17 cellular contexts compared by ENCODE assay signal in the genomic region with DNA sequence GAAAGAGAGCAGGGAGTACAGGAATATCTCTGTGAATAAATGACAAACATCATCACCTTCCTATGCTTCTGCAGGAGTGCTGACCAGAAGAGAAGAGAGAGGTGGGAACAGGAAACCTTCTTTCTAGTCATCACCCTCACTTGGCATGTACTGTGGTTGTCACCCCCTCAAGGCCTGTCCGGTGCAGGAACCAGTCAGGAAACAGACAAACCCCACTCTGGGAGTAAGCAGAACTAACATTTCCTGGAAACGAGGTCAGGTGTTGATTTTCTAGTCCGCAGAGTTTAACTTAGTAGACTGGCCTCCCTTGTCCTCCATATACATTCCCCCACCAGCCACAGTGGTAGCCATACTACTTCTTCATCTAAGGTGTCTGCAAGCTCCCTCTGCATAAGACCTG.
DNase-seq lines count a peak whose midpoint lies in the region; ATAC-seq and TF ChIP-seq lines count a peak whose summit lies in the region.
"Had no signal": no experiment of that assay in that cellular context is flagged by ENCODE, and none has a peak within 500 bp of the region (broad histone marks: within the 10 kb centered on the region; RNA-seq: fewer than 3 reads in every experiment).

No MANE protein-coding gene starts in this region.

- peak overlapping the region in 5 of 7 donors; percentile 47 to 72 (median 56) for H3K4me3 Mint-ChIP-seq in CD8-positive, alpha-beta memory T cell
- H3K4me3 Mint-ChIP-seq in activated CD8-positive, alpha-beta T cell treated with anti-CD3 and anti-CD28 coated beads, Interleukin-2, amount 10 ng/mL, durations not matched to agents 7 days and 5 days: peak overlapping the region; percentile 44
- H3K4me3 Mint-ChIP-seq in natural killer cell: peak overlapping the region; percentile 88
- H3K4me3 Mint-ChIP-seq: CD4-positive, alpha-beta memory T cell had no signal

- H3K9me3 ChIP-seq in BLaER1: no peaks in the 10 kb centered on the region
- no peaks in the 10 kb centered on the region for H3K9me3 ChIP-seq in CD8-positive, alpha-beta memory T cell (ENCODE audit: low read length)
- H3K9me3 ChIP-seq: Peyer's patch had no signal

- peak overlapping the region; percentile 65 for H3K4me2 ChIP-seq in BLaER1

- H3K4me1 ChIP-seq in BLaER1 (peaks cover 24% of the 10 kb centered on the region), foreskin keratinocyte (no peaks in the 10 kb centered on the region)
- H3K4me1 ChIP-seq in CD8-positive, alpha-beta memory T cell (ENCODE audit: insufficient read depth, low read length): no peaks in the 10 kb centered on the region
- H3K4me1 ChIP-seq: Peyer's patch had no signal

- peaks cover 3 to 4% of the 10 kb centered on the region in 2 donors for H3K27me3 Mint-ChIP-seq in CD8-positive, alpha-beta memory T cell
- no peaks in the 10 kb centered on the region for H3K27me3 Mint-ChIP-seq in activated CD8-positive, alpha-beta T cell treated with anti-CD3 and anti-CD28 coated beads, Interleukin-2, amount 10 ng/mL, durations not matched to agents 7 days and 5 days (ENCODE audit: low read depth)
- no peaks in the 10 kb centered on the region for H3K27me3 Mint-ChIP-seq in natural killer cell (ENCODE audit: low read depth in 2 of 2)

- H3K27ac Mint-ChIP-seq in CD8-positive, alpha-beta memory T cell: peak overlapping the region in 7 of 8 donors; percentile 15 to 89 (median 79)
- peak overlapping the region; percentile 85 for H3K27ac Mint-ChIP-seq in activated CD8-positive, alpha-beta T cell treated with anti-CD3 and anti-CD28 coated beads, Interleukin-2, amount 10 ng/mL, durations not matched to agents 7 days and 5 days
- H3K27ac Mint-ChIP-seq in natural killer cell: no peak overlapping the region

- peaks cover 0 to 33% (median 8%) of the 10 kb centered on the region in 3 donors for H3K4me1 Mint-ChIP-seq in CD8-positive, alpha-beta memory T cell
- peaks cover 63% of the 10 kb centered on the region for H3K4me1 Mint-ChIP-seq in activated CD8-positive, alpha-beta T cell treated with anti-CD3 and anti-CD28 coated beads, Interleukin-2, amount 10 ng/mL, durations not matched to agents 7 days and 5 days (ENCODE audit: low read depth)
- H3K4me1 Mint-ChIP-seq in natural killer cell: peaks cover 3 to 31% of the 10 kb centered on the region in 2 donors

- no peaks in the 10 kb centered on the region for H4K20me1 ChIP-seq in BLaER1

- H3K9ac ChIP-seq in BLaER1: no peak overlapping the region

- H3K27me3 ChIP-seq in BLaER1: no peaks in the 10 kb centered on the region
- H3K27me3 ChIP-seq in CD8-positive, alpha-beta memory T cell (ENCODE audit: insufficient read depth, low read length, poor library complexity, severe bottlenecking): no peaks in the 10 kb centered on the region
- H3K27me3 ChIP-seq in foreskin keratinocyte: no peaks in the 10 kb centered on the region
- H3K27me3 ChIP-seq: Peyer's patch had no signal

- TF ChIP-seq CTCF in natural killer cell (IDR thresholded peaks at IDR 0.05) (no peak), foreskin keratinocyte (conservative IDR thresholded peaks at IDR 0.05) (no peak)

- H3K27ac ChIP-seq in BLaER1 (no peak overlapping the region), foreskin keratinocyte (no peak overlapping the region)
- no peak overlapping the region for H3K27ac ChIP-seq in CD8-positive, alpha-beta memory T cell (ENCODE audit: low read depth, low read length)
- H3K27ac ChIP-seq: Peyer's patch had no signal

- no peaks in the 10 kb centered on the region for H3K36me3 Mint-ChIP-seq in CD8-positive, alpha-beta memory T cell
- H3K36me3 Mint-ChIP-seq in activated CD8-positive, alpha-beta T cell treated with anti-CD3 and anti-CD28 coated beads, Interleukin-2, amount 10 ng/mL, durations not matched to agents 7 days and 5 days (ENCODE audit: low read depth): peaks cover 12% of the 10 kb centered on the region
- H3K36me3 Mint-ChIP-seq in natural killer cell: no peaks in the 10 kb centered on the region
- H3K36me3 Mint-ChIP-seq: CD4-positive, alpha-beta memory T cell had no signal

- no peak overlapping the region for H3K4me3 ChIP-seq in BLaER1
- no peak overlapping the region for H3K4me3 ChIP-seq in CD8-positive, alpha-beta memory T cell (ENCODE audit: low read length)
- H3K4me3 ChIP-seq: GM12878, Peyer's patch had no signal

- POLR2A ChIA-PET in CD8-positive, alpha-beta memory T cell (lab: Charles Lee): no interaction called here
- POLR2A ChIA-PET in activated CD8-positive, alpha-beta T cell treated with anti-CD3 and anti-CD28 coated beads, Interleukin-2, amount 10 ng/mL, durations not matched to agents 7 days and 5 days (lab: Charles Lee): interaction anchor here (0.7 kb wide), 1 partner anchor 992 kb away, joined by 5 read pairs; no protein-coding TSS in a partner anchor

- H3K9me3 Mint-ChIP-seq in CD8-positive, alpha-beta memory T cell: no peaks in the 10 kb centered on the region
- peaks cover 4% of the 10 kb centered on the region for H3K9me3 Mint-ChIP-seq in activated CD8-positive, alpha-beta T cell treated with anti-CD3 and anti-CD28 coated beads, Interleukin-2, amount 10 ng/mL, durations not matched to agents 7 days and 5 days (ENCODE audit: insufficient read depth)
- no peaks in the 10 kb centered on the region for H3K9me3 Mint-ChIP-seq in natural killer cell
- H3K9me3 Mint-ChIP-seq: CD4-positive, alpha-beta memory T cell had no signal

- CTCF ChIA-PET in CD8-positive, alpha-beta memory T cell (lab: Charles Lee): no interaction called here
- CTCF ChIA-PET in activated CD8-positive, alpha-beta T cell treated with anti-CD3 and anti-CD28 coated beads, Interleukin-2, amount 10 ng/mL, durations not matched to agents 7 days and 5 days (lab: Charles Lee): no interaction called here

- peak; percentile 83 for ATAC-seq in activated CD8-positive, alpha-beta T cell treated with anti-CD3 and anti-CD28 coated beads, Interleukin-2, amount 10 ng/mL, durations not matched to agents 7 days and 5 days
- ATAC-seq in natural killer cell (peak; percentile 57 to 78 (median 63)), foreskin keratinocyte (no peak)
- ATAC-seq: GM12878, Right ventricle myocardium inferior had no signal

- DNase-seq in CD8-positive, alpha-beta memory T cell: peak in 1 of 5 donors; percentile 4
- DNase-seq in activated CD8-positive, alpha-beta T cell treated with anti-CD3 and anti-CD28 coated beads, Interleukin-2, amount 10 ng/mL, durations not matched to agents 7 days and 5 days: peak; percentile 72
- DNase-seq in natural killer cell (no peak), kidney glomerular epithelial cell (lab: John Stamatoyannopoulos, UW) (no peak), T1000 (lab: John Stamatoyannopoulos, UW) (no peak), foreskin keratinocyte (no peak)
- DNase-seq: CD4-positive, alpha-beta memory T cell; DMS79; HCEC 1CT; IMR-90; NCI-H1105; NCI-H1694; NCI-H524; Peyer's patch had no signal

- H3K36me3 ChIP-seq in BLaER1: no peaks in the 10 kb centered on the region
- no peaks in the 10 kb centered on the region for H3K36me3 ChIP-seq in CD8-positive, alpha-beta memory T cell (ENCODE audit: insufficient read depth, low read length)
- H3K36me3 ChIP-seq: Peyer's patch had no signal

- intact Hi-C loops in natural killer cell (cut with micrococcal nuclease): loop anchor here (5.0 kb wide), 1 partner anchor 82 kb away; a partner anchor contains a TSS

Comparison
In these comparisons a context has a peak if more than half of its experiments do, and no peak if none do; other contexts are left out.
1. H3K27ac Mint-ChIP-seq: peak in CD8-positive, alpha-beta memory T cell (7 of 8) and activated CD8-positive, alpha-beta T cell treated with anti-CD3 and anti-CD28 coated beads, Interleukin-2, amount 10 ng/mL, durations not matched to agents 7 days and 5 days (single experiment); none in natural killer cell (0 of 2).
2. Peak in every context shown above with its lines, with median percentiles within 50 percentile points of each other: H3K4me3 Mint-ChIP-seq.